21 cellular contexts compared by ENCODE assay signal in genomic region chr2:236335696-236336574, GRCh38.
"Had no signal": no experiment of that assay in that cellular context is flagged by ENCODE, and none has a peak within 500 bp of the region (broad histone marks: within the 10 kb centered on the region; RNA-seq: fewer than 3 reads in every experiment).

No MANE protein-coding gene starts in this region.

- H3K27me3 Mint-ChIP-seq: stimulated activated naive B cell treated with anti-CD40 and anti-IgM and Interleukin-4, amounts not matched to agents 10 μg/mL and 1 μg/mL and 100 μg/mL, for 72 hours had no signal

- H3K4me3 ChIP-seq: cardiac muscle cell, gastrocnemius medialis, heart right ventricle, left ventricle myocardium inferior, lung, psoas muscle, sigmoid colon, skin epidermis, tibial nerve had no signal

- FAIRE-seq: endothelial cell of umbilical vein had no signal

- H3K4me1 Mint-ChIP-seq: naive thymus-derived CD4-positive, alpha-beta T cell had no signal

- H3K27ac ChIP-seq: cardiac muscle cell, left ventricle myocardium inferior, neutrophil, psoas muscle, skin epidermis had no signal

- ATAC-seq: gastrocnemius medialis; heart right ventricle; naive thymus-derived CD4-positive, alpha-beta T cell; psoas muscle had no signal

- H3K4me1 ChIP-seq: gastrocnemius medialis, psoas muscle had no signal

- H3K27ac Mint-ChIP-seq: naive thymus-derived CD4-positive, alpha-beta T cell had no signal

- H3K27me3 ChIP-seq: cardiac muscle cell, gastrocnemius medialis, heart right ventricle, neutrophil, sigmoid colon, tibial nerve had no signal

- DNase-seq: erythroblast; gastrocnemius medialis; heart right ventricle; hypothalamus; islet precursor cell; left ventricle myocardium inferior; mesenchymal stem cell; midbrain; naive thymus-derived CD4-positive, alpha-beta T cell; nephron progenitor cell; psoas muscle; sigmoid colon; stimulated activated CD4-positive, alpha-beta T cell treated with anti-CD3 and anti-CD28 coated beads, Interleukin-2, amount 100 ng/mL, for 24 hours; stimulated activated CD4-positive, alpha-beta T cell treated with anti-CD3 and anti-CD28 coated beads, Interleukin-4, amount 100 ng/mL, for 4 hours; stimulated activated naive B cell treated with anti-CD40 and anti-IgM and Interleukin-4, amounts not matched to agents 10 μg/mL and 1 μg/mL and 100 μg/mL, for 72 hours had no signal

- H3K36me3 ChIP-seq: cardiac muscle cell, gastrocnemius medialis, heart right ventricle, left ventricle myocardium inferior, neutrophil, sigmoid colon, tibial nerve had no signal

- H3K9me3 Mint-ChIP-seq: stimulated activated naive B cell treated with anti-CD40 and anti-IgM and Interleukin-4, amounts not matched to agents 10 μg/mL and 1 μg/mL and 100 μg/mL, for 72 hours had no signal

- H3K4me3 Mint-ChIP-seq: naive thymus-derived CD4-positive, alpha-beta T cell; nephron progenitor cell; stimulated activated naive B cell treated with anti-CD40 and anti-IgM and Interleukin-4, amounts not matched to agents 10 μg/mL and 1 μg/mL and 100 μg/mL, for 72 hours had no signal

- H3K36me3 Mint-ChIP-seq: naive thymus-derived CD4-positive, alpha-beta T cell; stimulated activated naive B cell treated with anti-CD40 and anti-IgM and Interleukin-4, amounts not matched to agents 10 μg/mL and 1 μg/mL and 100 μg/mL, for 72 hours had no signal

- H3K9me3 ChIP-seq: gastrocnemius medialis, heart right ventricle, left ventricle myocardium inferior, neutrophil, psoas muscle, sigmoid colon, tibial nerve had no signal
